Comparison of ENCODE assay signal across 19 cellular contexts in the genomic region with DNA sequence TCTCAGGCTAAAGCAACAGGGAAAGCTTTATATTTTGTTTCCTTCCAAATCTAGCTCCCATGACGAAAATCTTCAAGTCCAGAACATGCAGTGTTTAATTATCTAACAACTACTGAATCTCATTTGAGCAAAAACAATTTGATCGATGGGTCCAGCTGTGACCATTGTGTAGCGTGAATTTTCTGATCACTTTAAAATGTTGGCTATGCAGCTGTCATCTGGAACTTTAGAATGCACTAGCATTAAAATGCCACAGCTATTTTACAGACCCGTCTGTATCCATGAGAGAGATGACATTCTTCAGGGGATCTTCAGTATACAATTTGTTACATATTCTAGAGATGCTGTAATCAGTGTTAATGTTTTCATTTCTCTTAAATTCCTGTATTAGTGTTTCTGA.
"Had no signal": no experiment of that assay in that cellular context is flagged by ENCODE, and none has a peak within 500 bp of the region (broad histone marks: within the 10 kb centered on the region; RNA-seq: fewer than 3 reads in every experiment).

No MANE protein-coding gene starts in this region.

- H3K4me1 ChIP-seq: prostate gland, stomach, tibial nerve had no signal

- H3K27ac Mint-ChIP-seq: activated CD4-positive, alpha-beta memory T cell treated with anti-CD3 and anti-CD28 coated beads, Interleukin-2, amount 10 ng/mL, durations not matched to agents 7 days and 5 days; activated naive CD4-positive, alpha-beta T cell treated with anti-CD3 and anti-CD28 coated beads for 36 hours; activated naive CD8-positive, alpha-beta T cell treated with anti-CD3 and anti-CD28 coated beads, Interleukin-2, amount 10 ng/mL, durations not matched to agents 7 days and 5 days; activated T-cell treated with anti-CD3 and anti-CD28 coated beads, Interleukin-2, amount 50 U/mL, for 72 hours; naive B cell; stimulated activated effector memory CD8-positive, alpha-beta T cell treated with anti-CD3 and anti-CD28 coated beads, Interleukin-12 subunit alpha, Interleukin-12 subunit beta, amount 100 ng/mL, for 72 hours had no signal

- H3K27me3 Mint-ChIP-seq: activated CD4-positive, alpha-beta memory T cell treated with anti-CD3 and anti-CD28 coated beads, Interleukin-2, amount 10 ng/mL, durations not matched to agents 7 days and 5 days had no signal

- ATAC-seq: activated T-cell treated with anti-CD3 and anti-CD28 coated beads, Interleukin-2, amount 50 U/mL, for 72 hours; left ventricle myocardium superior; stimulated activated effector memory CD8-positive, alpha-beta T cell treated with anti-CD3 and anti-CD28 coated beads, Interleukin-12 subunit alpha, Interleukin-12 subunit beta, amount 100 ng/mL, for 72 hours had no signal

- H3K9me3 ChIP-seq: ovary, prostate gland, stomach, suprapubic skin, tibial nerve had no signal

- H3K36me3 Mint-ChIP-seq: activated naive CD8-positive, alpha-beta T cell treated with anti-CD3 and anti-CD28 coated beads, Interleukin-2, amount 10 ng/mL, durations not matched to agents 7 days and 5 days; naive B cell; stimulated activated effector memory CD8-positive, alpha-beta T cell treated with anti-CD3 and anti-CD28 coated beads, Interleukin-12 subunit alpha, Interleukin-12 subunit beta, amount 100 ng/mL, for 72 hours had no signal

- H3K27ac ChIP-seq: ovary, prostate gland, stomach, suprapubic skin, tibial nerve had no signal

- DNase-seq: activated CD4-positive, alpha-beta memory T cell treated with anti-CD3 and anti-CD28 coated beads, Interleukin-2, amount 10 ng/mL, durations not matched to agents 7 days and 5 days; activated CD4-positive, alpha-beta T cell treated with anti-CD3 and anti-CD28 coated beads for 48 hours; activated effector memory CD4-positive, alpha-beta T cell treated with Interleukin-2 at 50 U/mL for 16 hours; activated naive CD4-positive, alpha-beta T cell treated with anti-CD3 and anti-CD28 coated beads for 36 hours; activated naive CD8-positive, alpha-beta T cell treated with anti-CD3 and anti-CD28 coated beads, Interleukin-2, amount 10 ng/mL, durations not matched to agents 7 days and 5 days; activated T-cell treated with anti-CD3 and anti-CD28 coated beads, Interleukin-2, amount 50 U/mL, for 72 hours; dermis blood vessel endothelial cell; effector CD8-positive, alpha-beta T cell; glutamatergic neuron; left ventricle myocardium superior; mammary epithelial cell; naive B cell; ovary; stimulated activated CD4-positive, alpha-beta T cell treated with anti-CD3 and anti-CD28 coated beads, Interleukin-2, amount 100 ng/mL, for 24 hours; stomach had no signal

- H3K4me3 ChIP-seq: ovary, prostate gland, stomach, suprapubic skin, tibial nerve had no signal

- H3K27me3 ChIP-seq: ovary, stomach, suprapubic skin, tibial nerve had no signal

- H3K36me3 ChIP-seq: ovary, prostate gland, stomach, suprapubic skin, tibial nerve had no signal

- H3K4me3 Mint-ChIP-seq: activated CD4-positive, alpha-beta memory T cell treated with anti-CD3 and anti-CD28 coated beads, Interleukin-2, amount 10 ng/mL, durations not matched to agents 7 days and 5 days; activated naive CD4-positive, alpha-beta T cell treated with anti-CD3 and anti-CD28 coated beads for 36 hours; activated naive CD8-positive, alpha-beta T cell treated with anti-CD3 and anti-CD28 coated beads, Interleukin-2, amount 10 ng/mL, durations not matched to agents 7 days and 5 days; activated T-cell treated with anti-CD3 and anti-CD28 coated beads, Interleukin-2, amount 50 U/mL, for 72 hours; naive B cell; stimulated activated effector memory CD8-positive, alpha-beta T cell treated with anti-CD3 and anti-CD28 coated beads, Interleukin-12 subunit alpha, Interleukin-12 subunit beta, amount 100 ng/mL, for 72 hours had no signal

- H3K4me1 Mint-ChIP-seq: naive B cell; stimulated activated effector memory CD8-positive, alpha-beta T cell treated with anti-CD3 and anti-CD28 coated beads, Interleukin-12 subunit alpha, Interleukin-12 subunit beta, amount 100 ng/mL, for 72 hours had no signal

- H3K9me3 Mint-ChIP-seq: activated naive CD4-positive, alpha-beta T cell treated with anti-CD3 and anti-CD28 coated beads for 36 hours; activated naive CD8-positive, alpha-beta T cell treated with anti-CD3 and anti-CD28 coated beads, Interleukin-2, amount 10 ng/mL, durations not matched to agents 7 days and 5 days; stimulated activated effector memory CD8-positive, alpha-beta T cell treated with anti-CD3 and anti-CD28 coated beads, Interleukin-12 subunit alpha, Interleukin-12 subunit beta, amount 100 ng/mL, for 72 hours had no signal
